7 cellular contexts compared by ENCODE assay signal in the genomic region with DNA sequence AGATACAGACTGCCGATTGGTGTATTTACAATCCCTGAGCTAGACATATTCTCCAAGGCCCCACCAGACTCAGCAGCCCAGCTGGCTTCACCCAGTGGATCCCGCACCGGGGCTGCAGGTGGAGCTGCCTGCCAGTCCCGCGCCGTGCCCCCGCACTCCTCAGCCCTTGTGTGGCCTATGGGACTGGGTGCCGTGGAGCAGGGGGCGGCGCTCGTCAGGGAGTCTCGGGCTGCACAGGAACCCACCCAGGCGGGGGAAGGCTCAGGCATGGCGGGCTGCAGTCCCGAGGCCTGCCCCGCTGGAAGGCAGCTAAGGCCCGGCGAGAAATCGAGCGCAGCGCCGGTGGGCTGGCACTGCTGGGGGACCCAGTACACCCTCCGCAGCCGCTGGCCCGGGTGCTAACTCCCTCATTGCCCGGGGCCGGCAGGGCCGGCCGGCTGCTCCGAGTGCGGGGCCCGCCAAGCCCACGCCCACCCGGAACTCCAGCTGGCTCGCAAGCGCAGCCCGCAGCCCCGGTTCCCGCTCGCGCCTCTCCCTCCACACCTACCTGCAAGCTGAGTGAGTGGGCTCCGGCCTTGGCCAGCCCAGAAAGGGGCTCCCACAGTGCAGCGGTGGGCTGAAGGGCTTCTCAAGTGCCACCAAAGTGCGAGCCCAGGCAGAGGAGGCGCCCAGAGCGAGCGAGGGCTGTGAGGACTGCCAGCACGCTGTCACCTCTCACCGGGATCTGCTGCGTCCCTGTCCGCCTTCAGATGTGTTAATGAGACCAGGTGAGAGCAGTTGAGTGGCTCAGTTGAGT.
DNase-seq lines count a peak whose midpoint lies in the region; ATAC-seq, FAIRE-seq and TF ChIP-seq lines count a peak whose summit lies in the region.
"Not testable (repeated sequence)": the region's sequence is repeated elsewhere in the genome, so short reads cannot be mapped to it uniquely, and the experiment has no call there.

No MANE protein-coding gene starts in this region.

- not testable (repeated sequence) for H3K36me3 ChIP-seq in GM23338 (ENCODE audit: insufficient read depth); H1 (ENCODE audit: control insufficient read depth in 2 of 4, insufficient read depth in 4 of 4, low read length in 3 of 4); neuronal stem cell (replicated peaks in 1 of 2; ENCODE audit: control insufficient read depth in 2 of 2, insufficient read depth in 2 of 2, low read length in 2 of 2); testis (ENCODE audit: low read depth, missing control alignments)

- 94% methylated on average over 21 of the region's 51 CpGs; no CpG with 5 or more reads in 1 of the 2 experiments for WGBS in H1 (ENCODE audit: extremely low coverage in 1 of 2, insufficient coverage in 1 of 2, insufficient read length in 1 of 2, insufficient replicate concordance in 2 of 2, low coverage in 1 of 2, low lambda C conversion rate in 2 of 2, missing lambda C conversion rate in 1 of 2), 2 experiments
- WGBS in neuronal stem cell (ENCODE audit: extremely low coverage in 2 of 2, insufficient read length in 2 of 2, insufficient replicate concordance in 1 of 2), 2 donors = no CpG with 5 or more reads among the region's 51 CpGs
- 41 to 80% methylated on average over 6 to 51 of the region's 51 CpGs for WGBS in testis, 2 donors

- not testable (repeated sequence) for DNase-seq in GM23338 (ENCODE audit: low spot score); neuronal stem cell (ENCODE audit: low spot score); testis
- peak; percentile 8 for DNase-seq in NCI-H2227 treated with DMSO at 0.1 percent for 48 hours (lab: John Stamatoyannopoulos, UW)
- DNase-seq in WTC11 (ENCODE audit: low spot score) = peak; percentile 10
- peak in 1 of 2 experiments; percentile 43 for DNase-seq in H1 (ENCODE audit: low read depth in 1 of 2, low spot score in 2 of 2)
- DNase-seq in Right ventricle myocardium inferior (ENCODE audit: missing footprints) = peak; percentile 61

- H3K36me3 Mint-ChIP-seq in GM23338 (ENCODE audit: low read depth); WTC11: not testable (repeated sequence)

- not testable (repeated sequence) for H3K18ac ChIP-seq in H1 (ENCODE audit: extremely low read depth, low read length); neuronal stem cell (ENCODE audit: low read length)

- ATAC-seq in GM23338 = peak; percentile 37; the same call in 1 of the 3 replicates
- not testable (repeated sequence) for ATAC-seq in WTC11, Right ventricle myocardium inferior

- H3K9me3 Mint-ChIP-seq in GM23338 = not testable (repeated sequence)
- peaks cover 42% of the 10 kb centered on the region for H3K9me3 Mint-ChIP-seq in WTC11

- H3K4me3 ChIP-seq in GM23338; H1 (ENCODE audit: extremely low read depth in 1 of 4, insufficient read depth in 2 of 4, low read depth in 3 of 4, low read length in 4 of 4); neuronal stem cell (ENCODE audit: low read length in 2 of 2): not testable (repeated sequence)
- peak overlapping the region; percentile 36 to 52 for H3K4me3 ChIP-seq in testis

- H3K79me1 ChIP-seq in H1 (ENCODE audit: low read depth, low read length); neuronal stem cell (ENCODE audit: low read depth, low read length): not testable (repeated sequence)

- H3K27ac ChIP-seq in GM23338 (ENCODE audit: low read depth); H1 (ENCODE audit: low read depth, low read length); neuronal stem cell (replicated peaks; ENCODE audit: low read length); testis: not testable (repeated sequence)

- not testable (repeated sequence) for H4K5ac ChIP-seq in H1 (ENCODE audit: insufficient read length, low read depth, low read length)

- not testable (repeated sequence) for H3K27me3 Mint-ChIP-seq in GM23338 (ENCODE audit: insufficient read depth, low read depth, poor library complexity); WTC11 (ENCODE audit: low read depth)

- not testable (repeated sequence) for H3K9ac ChIP-seq in H1 (replicated peaks in 1 of 4; ENCODE audit: extremely low read depth in 1 of 4, low read depth in 3 of 4, low read length in 3 of 4); neuronal stem cell (ENCODE audit: low read depth, low read length, poor library complexity)

- not testable (repeated sequence) for FAIRE-seq in H1 (lab: Jason Lieb, UNC)

- H3K4me1 ChIP-seq in GM23338 (ENCODE audit: insufficient read depth); H1 (replicated peaks in 1 of 4; ENCODE audit: control insufficient read depth in 3 of 4, insufficient read depth in 4 of 4, low read length in 3 of 4); neuronal stem cell (ENCODE audit: control insufficient read depth in 2 of 2, insufficient read depth in 1 of 2, low read depth in 1 of 2, low read length in 2 of 2); testis: not testable (repeated sequence)

- POLR2A ChIA-PET in WTC11 (lab: Charles Lee) = interaction anchor here (0.9 kb wide), 1 partner anchor 56 kb away, joined by 3 read pairs; no protein-coding TSS in a partner anchor
- POLR2A ChIA-PET in H1 (lab: Charles Lee; ENCODE audit: partially characterized antibody) = not testable (repeated sequence)

- H4K20me1 ChIP-seq in GM23338 (replicated peaks; ENCODE audit: insufficient read depth); H1 (replicated peaks in 1 of 2; ENCODE audit: control insufficient read depth in 1 of 2, insufficient read depth in 2 of 2, low read length in 2 of 2): not testable (repeated sequence)

- H2AFZ ChIP-seq in GM23338 = peak overlapping the region; percentile 38; the same call in 1 of the 2 replicates
- H2AFZ ChIP-seq in H1 (ENCODE audit: low read length); neuronal stem cell (ENCODE audit: low read length): not testable (repeated sequence)

- intact Hi-C loops in Right ventricle myocardium inferior (cut with DNase I); testis (cut with DNase I; ENCODE audit: low total_unique reads): not testable (repeated sequence)

- H3K14ac ChIP-seq in H1 (ENCODE audit: insufficient read length) = not testable (repeated sequence)
- peak overlapping the region; percentile 38 for H3K14ac ChIP-seq in neuronal stem cell (ENCODE audit: low read length)

- TF ChIP-seq CTCF in GM23338 (conservative IDR thresholded peaks at IDR 0.05; ENCODE audit: low read depth in 2 of 2); WTC11 (IDR thresholded peaks at IDR 0.05); H1 (IDR thresholded peaks at IDR 0.05; ENCODE audit: control extremely low read depth in 1 of 3, insufficient read depth in 1 of 3, low read depth in 1 of 3, low read length in 3 of 3); testis (IDR thresholded peaks at IDR 0.05): not testable (repeated sequence)

- H2BK15ac ChIP-seq in H1 (ENCODE audit: low read length); neuronal stem cell (ENCODE audit: low read length): not testable (repeated sequence)

- not testable (repeated sequence) for H3K23ac ChIP-seq in H1 (ENCODE audit: insufficient read length); neuronal stem cell (ENCODE audit: low read depth, low read length, poor library complexity)

- H3K9me2 ChIP-seq in GM23338 (ENCODE audit: insufficient read depth) = peaks cover 14% of the 10 kb centered on the region

- not testable (repeated sequence) for H3K4me2 ChIP-seq in GM23338; H1 (ENCODE audit: insufficient read depth in 1 of 2, low read depth in 2 of 2, low read length in 2 of 2); neuronal stem cell (ENCODE audit: insufficient read depth, low read length, poor library complexity, severe bottlenecking)

- H2AK5ac ChIP-seq in H1 (ENCODE audit: low read depth, low read length); neuronal stem cell (ENCODE audit: low read depth, low read length): not testable (repeated sequence)

- H4K8ac ChIP-seq in H1 (ENCODE audit: extremely low read depth, insufficient read depth, low read length) (peak overlapping the region; percentile 16; the same call in 1 of the 2 replicates), neuronal stem cell (ENCODE audit: low read depth, low read length) (peak overlapping the region; percentile 65)

- not testable (repeated sequence) for TF ChIP-seq EP300 in H1 (IDR thresholded peaks at IDR 0.05; ENCODE audit: borderline replicate concordance in 1 of 2, low read depth in 2 of 2, low read length in 2 of 2)

- CTCF ChIA-PET in WTC11 (lab: Charles Lee); H1 (lab: Charles Lee; ENCODE audit: partially characterized antibody): not testable (repeated sequence)

- H4K91ac ChIP-seq in H1 (replicated peaks; ENCODE audit: insufficient read length, low read length); neuronal stem cell (ENCODE audit: low read depth, low read length, poor library complexity): not testable (repeated sequence)

- not testable (repeated sequence) for H2BK20ac ChIP-seq in H1 (ENCODE audit: low read length)

- not testable (repeated sequence) for H3K27me3 ChIP-seq in GM23338 (ENCODE audit: insufficient read depth); H1 (replicated peaks in 1 of 4; ENCODE audit: control insufficient read depth in 3 of 4, extremely low read depth in 1 of 4, insufficient read depth in 3 of 4, low read length in 3 of 4); neuronal stem cell (ENCODE audit: control insufficient read depth in 3 of 3, insufficient read depth in 3 of 3, low read depth in 1 of 3, low read length in 3 of 3); testis

- H3K4ac ChIP-seq in H1 (replicated peaks; ENCODE audit: insufficient read length, low read depth, low read length); neuronal stem cell (ENCODE audit: low read length): not testable (repeated sequence)

- H3K56ac ChIP-seq in H1 (replicated peaks; ENCODE audit: insufficient read length, low read depth, low read length) = not testable (repeated sequence)

- not testable (repeated sequence) for H3F3A ChIP-seq in GM23338 (replicated peaks; ENCODE audit: low read depth)

- TF ChIP-seq RAD21 in H1 (IDR thresholded peaks at IDR 0.05 in 1 of 2, conservative IDR thresholded peaks at IDR 0.05 in 1 of 2; ENCODE audit: low read depth in 2 of 2, low read length in 2 of 2) = not testable (repeated sequence)

- H2BK12ac ChIP-seq in H1 (ENCODE audit: low read depth, low read length); neuronal stem cell (ENCODE audit: low read length): not testable (repeated sequence)

- not testable (repeated sequence) for H3K27ac Mint-ChIP-seq in GM23338, WTC11

- not testable (repeated sequence) for H3K4me3 Mint-ChIP-seq in GM23338, WTC11

- H3K9me3 ChIP-seq in H1 (ENCODE audit: insufficient read depth in 2 of 2, low read depth in 1 of 2, low read length in 1 of 2) = peaks cover 53 to 68% of the 10 kb centered on the region in 2 experiments
- H3K9me3 ChIP-seq in neuronal stem cell (replicated peaks in 1 of 2; ENCODE audit: control insufficient read depth in 2 of 2, insufficient read depth in 1 of 2, low read depth in 1 of 2, low read length in 2 of 2); testis: not testable (repeated sequence)

- not testable (repeated sequence) for H3K4me1 Mint-ChIP-seq in GM23338, WTC11

- not testable (repeated sequence) for H3K79me2 ChIP-seq in GM23338 (replicated peaks; ENCODE audit: insufficient read depth); H1 (ENCODE audit: control insufficient read depth in 1 of 2, insufficient read depth in 2 of 2, low read length in 2 of 2)

- not testable (repeated sequence) for TF ChIP-seq POLR2A in H1 (IDR thresholded peaks at IDR 0.05; ENCODE audit: control extremely low read depth in 1 of 2, low read depth in 2 of 2, low read length in 2 of 2); testis (IDR thresholded peaks at IDR 0.05)

- H2BK120ac ChIP-seq in H1 (replicated peaks; ENCODE audit: low read depth, low read length); neuronal stem cell (ENCODE audit: low read depth, low read length): not testable (repeated sequence)

- H2BK5ac ChIP-seq in H1 (ENCODE audit: low read depth, low read length); neuronal stem cell (ENCODE audit: low read length): not testable (repeated sequence)

- H3K23me2 ChIP-seq in H1 (ENCODE audit: low read depth, low read length) = not testable (repeated sequence)
